In the genomic region with DNA sequence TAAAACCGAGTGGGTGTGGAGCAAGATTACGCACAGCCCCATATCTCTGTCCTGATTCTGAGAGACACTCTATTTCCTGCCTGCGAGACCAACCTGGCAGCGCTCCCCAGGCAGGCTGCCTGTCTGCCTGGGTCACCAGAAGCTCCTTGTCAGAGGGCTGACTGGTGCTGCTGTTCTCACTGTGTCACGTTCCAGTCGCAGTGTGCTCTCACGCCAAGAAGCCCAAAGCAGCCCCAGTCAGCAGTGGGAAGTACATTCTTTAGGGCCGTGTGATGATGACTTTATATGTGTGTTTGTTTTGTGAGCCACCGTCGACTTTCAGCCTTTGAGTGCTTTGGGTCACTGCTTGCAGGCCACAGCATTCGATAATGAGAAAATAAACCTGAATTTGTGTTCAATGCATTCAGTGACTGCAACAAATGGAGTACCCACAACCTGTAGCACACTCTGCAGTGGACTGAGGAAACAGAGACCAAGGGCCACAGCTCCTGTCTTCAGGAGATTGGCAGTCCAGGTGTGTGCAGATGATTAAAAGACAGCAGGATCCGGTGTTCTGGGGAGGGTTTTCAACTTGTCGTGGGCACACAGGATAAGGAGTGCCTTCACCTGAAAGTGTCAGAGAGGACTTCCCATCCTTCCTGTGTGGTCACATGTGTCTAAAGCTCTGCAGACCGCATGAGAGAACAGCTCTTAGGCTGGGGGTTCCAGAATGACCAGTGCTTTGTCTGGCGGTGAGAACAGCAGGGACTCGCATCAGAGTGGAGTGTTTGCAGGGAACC, we compare ENCODE assay signal across 8 cellular contexts. TPM values are rescaled to one million over a fixed set of nuclear protein-coding genes. Genes with fewer than 3 reads are reported as not detected.
DNase-seq lines count a peak whose midpoint lies in the region; ATAC-seq, FAIRE-seq and TF ChIP-seq lines count a peak whose summit lies in the region.

No MANE protein-coding gene starts in this region.

- no peaks in the 10 kb centered on the region for H3K36me3 Mint-ChIP-seq in CD8-positive, alpha-beta T cell
- no peaks in the 10 kb centered on the region for H3K36me3 Mint-ChIP-seq in astrocyte (ENCODE audit: low read depth, unreplicated experiment)

- peaks cover 24% of the 10 kb centered on the region for H3K27me3 ChIP-seq in CD8-positive, alpha-beta T cell (ENCODE audit: insufficient read depth, low read length)
- H3K27me3 ChIP-seq in HUES48 (ENCODE audit: control insufficient read depth, insufficient read depth, low read length) (peaks cover 28% of the 10 kb centered on the region), astrocyte (ENCODE audit: insufficient read depth, low read length) (peaks cover 36% of the 10 kb centered on the region), vagina (no peaks in the 10 kb centered on the region), suprapubic skin (peaks cover 52% of the 10 kb centered on the region)

- H3K4me2 ChIP-seq in astrocyte (ENCODE audit: low read length): peak overlapping the region; percentile 70
- H3K4me2 ChIP-seq in OCI-LY7 (ENCODE audit: low read length): no peak overlapping the region

- H3K9me2 ChIP-seq in OCI-LY7 (ENCODE audit: insufficient read depth, low read length): no peaks in the 10 kb centered on the region

- peak in 3 of 7 experiments; percentile 20 to 48 (median 33) for DNase-seq in CD8-positive, alpha-beta T cell
- DNase-seq in astrocyte (ENCODE audit: low read depth) (peak; percentile 78), lung microvascular endothelial cell (ENCODE audit: low read depth in 2 of 2) (peak; percentile 75 to 89), vagina (ENCODE audit: extremely low spot score in 2 of 2) (no peak), suprapubic skin (ENCODE audit: low spot score in 2 of 2) (no peak), inferior parietal cortex (ENCODE audit: extremely low spot score) (no peak), OCI-LY7 (ENCODE audit: low spot score) (no peak)

- TF ChIP-seq CTCF in CD8-positive, alpha-beta T cell (IDR thresholded peaks at IDR 0.05): no peak
- TF ChIP-seq CTCF in astrocyte (IDR thresholded peaks at IDR 0.05; ENCODE audit: insufficient read depth, low read depth, low read length): no peak
- TF ChIP-seq CTCF in vagina (IDR thresholded peaks at IDR 0.05): no peak
- no peak for TF ChIP-seq CTCF in suprapubic skin (IDR thresholded peaks at IDR 0.05)
- TF ChIP-seq CTCF in OCI-LY7 (conservative IDR thresholded peaks at IDR 0.05; ENCODE audit: low read length): no peak

- no peaks in the 10 kb centered on the region for H3K9me3 ChIP-seq in CD8-positive, alpha-beta T cell (ENCODE audit: low read length)
- no peaks in the 10 kb centered on the region for H3K9me3 ChIP-seq in HUES48 (ENCODE audit: control insufficient read depth, insufficient read depth, low read length)
- H3K9me3 ChIP-seq in astrocyte (ENCODE audit: insufficient read depth, low read depth, low read length): no peaks in the 10 kb centered on the region
- no peaks in the 10 kb centered on the region for H3K9me3 ChIP-seq in vagina
- H3K9me3 ChIP-seq in suprapubic skin: no peaks in the 10 kb centered on the region
- no peaks in the 10 kb centered on the region for H3K9me3 ChIP-seq in OCI-LY7 (ENCODE audit: low read length)

- no peak overlapping the region for H3K4me3 ChIP-seq in CD8-positive, alpha-beta T cell (ENCODE audit: low read depth, low read length)
- H3K4me3 ChIP-seq in HUES48 (ENCODE audit: low read depth, low read length) (no peak overlapping the region), astrocyte (ENCODE audit: insufficient read depth, low read depth, low read length) (no peak overlapping the region), vagina (no peak overlapping the region), suprapubic skin (no peak overlapping the region), OCI-LY7 (ENCODE audit: low read depth, low read length, poor library complexity, severe bottlenecking) (no peak overlapping the region)

- H3K36me3 ChIP-seq in CD8-positive, alpha-beta T cell (ENCODE audit: insufficient read depth, low read length): no peaks in the 10 kb centered on the region
- H3K36me3 ChIP-seq in HUES48 (ENCODE audit: control insufficient read depth, insufficient read depth, low read length) (no peaks in the 10 kb centered on the region), astrocyte (ENCODE audit: insufficient read depth, low read length) (no peaks in the 10 kb centered on the region), vagina (no peaks in the 10 kb centered on the region), suprapubic skin (no peaks in the 10 kb centered on the region), OCI-LY7 (ENCODE audit: insufficient read depth, low read length) (no peaks in the 10 kb centered on the region)

- no TSS peak for BruUV-seq in OCI-LY7 (replicated peaks; lab: Mats Ljungman, UMichigan)

- H3K9ac ChIP-seq in HUES48 (ENCODE audit: low read depth, low read length) (no peak overlapping the region), astrocyte (ENCODE audit: low read length) (peak overlapping the region; percentile 14)

- peaks cover 63% of the 10 kb centered on the region for H3K27me3 Mint-ChIP-seq in CD8-positive, alpha-beta T cell (ENCODE audit: low read depth)
- H3K27me3 Mint-ChIP-seq in astrocyte (ENCODE audit: low read depth, unreplicated experiment): peaks cover 22% of the 10 kb centered on the region

- intact Hi-C loops in CD8-positive, alpha-beta T cell (cut with DNase I, micrococcal nuclease): loop anchor here (1.0 to 10.0 kb wide), 4 partner anchors 27 to 252 kb away; partner anchors contain the start of gene ZCCHC2 (in 1 of the 2)
- intact Hi-C loops in vagina (cut with DNase I): no loop called here
- intact Hi-C loops in OCI-LY7 (cut with micrococcal nuclease; ENCODE audit: unreplicated experiment): no loop called here

- TF ChIP-seq EP300 in suprapubic skin (IDR thresholded peaks at IDR 0.05): no peak

- H3K4me3 Mint-ChIP-seq in CD8-positive, alpha-beta T cell: no peak overlapping the region
- no peak overlapping the region for H3K4me3 Mint-ChIP-seq in astrocyte (ENCODE audit: unreplicated experiment)

- ATAC-seq in CD8-positive, alpha-beta T cell: peak; percentile 40

- POLR2A ChIA-PET in CD8-positive, alpha-beta T cell (lab: Charles Lee): no interaction called here
- POLR2A ChIA-PET in OCI-LY7 (lab: Charles Lee): no interaction called here

- CTCF ChIA-PET in CD8-positive, alpha-beta T cell (lab: Charles Lee): no interaction called here
- CTCF ChIA-PET in OCI-LY7 (lab: Charles Lee; ENCODE audit: unreplicated experiment): no interaction called here

- H2AFZ ChIP-seq in astrocyte (ENCODE audit: low read depth, low read length) (no peak overlapping the region), OCI-LY7 (ENCODE audit: low read length) (no peak overlapping the region)

- H3K27ac ChIP-seq in CD8-positive, alpha-beta T cell (ENCODE audit: low read depth, low read length): no peak overlapping the region
- peak overlapping the region; percentile 7 for H3K27ac ChIP-seq in HUES48 (ENCODE audit: low read depth, low read length)
- no peak overlapping the region for H3K27ac ChIP-seq in astrocyte (ENCODE audit: low read depth, low read length)
- H3K27ac ChIP-seq in vagina: no peak overlapping the region
- no peak overlapping the region for H3K27ac ChIP-seq in suprapubic skin
- no peak overlapping the region for H3K27ac ChIP-seq in OCI-LY7 (ENCODE audit: low read depth, low read length, poor library complexity, severe bottlenecking)

- H3K79me2 ChIP-seq in astrocyte (ENCODE audit: insufficient read depth, low read length): no peaks in the 10 kb centered on the region
- H3K79me2 ChIP-seq in OCI-LY7 (ENCODE audit: insufficient read depth, low read depth, low read length): no peaks in the 10 kb centered on the region

- 62% methylated on average over 16 of the region's 16 CpGs for WGBS in suprapubic skin

- no peaks in the 10 kb centered on the region for H3K9me3 Mint-ChIP-seq in CD8-positive, alpha-beta T cell
- H3K9me3 Mint-ChIP-seq in astrocyte (ENCODE audit: unreplicated experiment): peaks cover 4% of the 10 kb centered on the region

- peaks cover 19% of the 10 kb centered on the region for H3K4me1 Mint-ChIP-seq in CD8-positive, alpha-beta T cell (ENCODE audit: low read depth)
- peaks cover 13% of the 10 kb centered on the region for H3K4me1 Mint-ChIP-seq in astrocyte (ENCODE audit: low read depth, unreplicated experiment)

- H3K27ac Mint-ChIP-seq in CD8-positive, alpha-beta T cell: no peak overlapping the region
- H3K27ac Mint-ChIP-seq in astrocyte (ENCODE audit: unreplicated experiment): peak overlapping the region; percentile 76

- H4K20me1 ChIP-seq in astrocyte (ENCODE audit: insufficient read depth, low read length) (no peaks in the 10 kb centered on the region), OCI-LY7 (ENCODE audit: insufficient read depth, low read length) (no peaks in the 10 kb centered on the region)

- peaks cover 24% of the 10 kb centered on the region for H3K4me1 ChIP-seq in CD8-positive, alpha-beta T cell (ENCODE audit: insufficient read depth, low read length)
- peaks cover 29% of the 10 kb centered on the region for H3K4me1 ChIP-seq in HUES48 (ENCODE audit: control insufficient read depth, insufficient read depth, low read length)
- H3K4me1 ChIP-seq in astrocyte (ENCODE audit: insufficient read depth, low read length): peaks cover 35% of the 10 kb centered on the region
- H3K4me1 ChIP-seq in vagina: peaks cover 19% of the 10 kb centered on the region
- H3K4me1 ChIP-seq in suprapubic skin: peaks cover 20% of the 10 kb centered on the region
- H3K4me1 ChIP-seq in OCI-LY7 (ENCODE audit: insufficient read depth, low read length, poor library complexity, severe bottlenecking): no peaks in the 10 kb centered on the region

- TF ChIP-seq POLR2A in vagina (IDR thresholded peaks at IDR 0.05) (no peak), suprapubic skin (IDR thresholded peaks at IDR 0.05) (no peak)

- peak; percentile 23 for FAIRE-seq in astrocyte (lab: Jason Lieb, UNC)

RNA-seq across cellular contexts. Expression of gene TNFRSF11A, which starts 4.8 kb away (rescaled TPM):
- under 1 TPM; 0.03 to 0.28 TPM for total RNA-seq in CD8-positive, alpha-beta T cell
- 0.75 and 1.5 TPM in 2 replicates for total RNA-seq in astrocyte
- total RNA-seq in lung microvascular endothelial cell: 18.7 and 31.7 TPM in 2 replicates
- total RNA-seq in vagina: 3.9 TPM
- total RNA-seq in suprapubic skin: 10 to 100 TPM in 1 of 4 donors, 1 to 10 TPM in 3; 4.8 to 15.4 (median 5.9) TPM
- not detected in 2 replicates for total RNA-seq in OCI-LY7 (2014; rRNA removed; shearing (Covaris generic))
- total RNA-seq in OCI-LY7 (2022): not detected in 2 replicates

Comparison
In these comparisons a context has a peak if more than half of its experiments do, and no peak if none do; other contexts are left out.
1. DNase-seq: peak in astrocyte (single experiment) and lung microvascular endothelial cell (2 of 2); none in vagina (0 of 2), suprapubic skin (0 of 2), inferior parietal cortex (single experiment) and OCI-LY7 (single experiment).
2. intact Hi-C loops: an anchor here in CD8-positive, alpha-beta T cell (1.0 to 10.0 kb wide); none called in vagina and OCI-LY7.